ENCODE assay signal across 24 cellular contexts in the genomic region with DNA sequence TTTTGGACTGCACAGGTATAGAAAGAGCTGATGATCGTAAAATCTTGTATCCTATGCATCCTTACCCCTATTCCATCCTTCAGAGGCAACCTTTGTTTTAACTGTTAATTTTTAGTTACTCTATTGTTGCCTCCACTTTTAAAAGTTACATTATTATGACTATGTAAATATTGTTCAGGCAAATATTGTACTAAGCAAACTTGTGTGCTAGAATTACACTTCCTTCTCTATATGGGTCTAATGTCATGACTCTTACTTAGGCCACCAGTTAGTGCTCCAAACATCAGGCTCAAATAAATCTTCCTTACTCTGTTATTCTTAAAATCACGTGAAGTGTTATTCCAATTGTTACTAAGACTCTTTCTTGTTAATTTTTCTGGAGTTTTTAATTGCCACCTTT.
"Had no signal": no experiment of that assay in that cellular context is flagged by ENCODE, and none has a peak within 500 bp of the region (broad histone marks: within the 10 kb centered on the region; RNA-seq: fewer than 3 reads in every experiment).

No MANE protein-coding gene starts in this region.

- H3K4me3 ChIP-seq: coronary artery, gastroesophageal sphincter, lower lobe of right lung, spleen, testis, transverse colon, uterus had no signal

- H3K27ac Mint-ChIP-seq: activated CD4-positive, alpha-beta memory T cell treated with anti-CD3 and anti-CD28 coated beads, Interleukin-2, amount 10 ng/mL, durations not matched to agents 7 days and 5 days; activated CD4-positive, alpha-beta T cell treated with anti-CD3 and anti-CD28 coated beads, Interleukin-2, amount 10 ng/mL, durations not matched to agents 7 days and 5 days; activated naive CD4-positive, alpha-beta T cell treated with anti-CD3 and anti-CD28 coated beads for 36 hours; WTC11 had no signal

- H3K27me3 Mint-ChIP-seq: activated CD4-positive, alpha-beta memory T cell treated with anti-CD3 and anti-CD28 coated beads, Interleukin-2, amount 10 ng/mL, durations not matched to agents 7 days and 5 days; activated CD4-positive, alpha-beta T cell treated with anti-CD3 and anti-CD28 coated beads, Interleukin-2, amount 10 ng/mL, durations not matched to agents 7 days and 5 days; natural killer cell treated with Interleukin-12 subunit alpha and Interleukin-12 subunit beta and Interleukin-15 and Interleukin-18, amount 100 ng/mL, for 72 hours had no signal

- ATAC-seq: gastroesophageal sphincter; left lobe of liver; lower lobe of right lung; natural killer cell treated with Interleukin-12 subunit alpha and Interleukin-12 subunit beta and Interleukin-15 and Interleukin-18, amount 100 ng/mL, for 72 hours; right cardiac atrium; stimulated activated naive CD8-positive, alpha-beta T cell treated with anti-CD3 and anti-CD28 coated beads, Interleukin-15, Interleukin-2, amounts not matched to agents 100 U/mL and 50 U/mL, for 24 hours; WTC11 had no signal

- H3K4me3 Mint-ChIP-seq: activated CD4-positive, alpha-beta memory T cell treated with anti-CD3 and anti-CD28 coated beads, Interleukin-2, amount 10 ng/mL, durations not matched to agents 7 days and 5 days; activated CD4-positive, alpha-beta T cell treated with anti-CD3 and anti-CD28 coated beads, Interleukin-2, amount 10 ng/mL, durations not matched to agents 7 days and 5 days; activated naive CD4-positive, alpha-beta T cell treated with anti-CD3 and anti-CD28 coated beads for 36 hours; natural killer cell treated with Interleukin-12 subunit alpha and Interleukin-12 subunit beta and Interleukin-15 and Interleukin-18, amount 100 ng/mL, for 72 hours; WTC11 had no signal

- H3K4me1 Mint-ChIP-seq: activated CD4-positive, alpha-beta memory T cell treated with anti-CD3 and anti-CD28 coated beads, Interleukin-2, amount 10 ng/mL, durations not matched to agents 7 days and 5 days; activated CD4-positive, alpha-beta T cell treated with anti-CD3 and anti-CD28 coated beads, Interleukin-2, amount 10 ng/mL, durations not matched to agents 7 days and 5 days had no signal

- DNase-seq: activated CD4-positive, alpha-beta memory T cell treated with anti-CD3 and anti-CD28 coated beads, Interleukin-2, amount 10 ng/mL, durations not matched to agents 7 days and 5 days; activated CD4-positive, alpha-beta T cell treated with anti-CD3 and anti-CD28 coated beads for 1 hour; activated CD4-positive, alpha-beta T cell treated with anti-CD3 and anti-CD28 coated beads, Interleukin-2, amount 10 ng/mL, durations not matched to agents 7 days and 5 days; activated CD8-positive, alpha-beta memory T cell treated with anti-CD3 and anti-CD28 coated beads, Interleukin-2, amount 50 U/mL, for 48 hours; activated effector memory CD4-positive, alpha-beta T cell treated with anti-CD3 and anti-CD28 coated beads, Interleukin-2, amount 50 U/mL, for 16 hours; activated naive CD4-positive, alpha-beta T cell treated with anti-CD3 and anti-CD28 coated beads for 36 hours; head of caudate nucleus; hypothalamus; lower lobe of right lung; mesendoderm; posterior cingulate gyrus; right cardiac atrium; spleen; stimulated activated naive CD8-positive, alpha-beta T cell treated with anti-CD3 and anti-CD28 coated beads, Interleukin-15, Interleukin-2, amounts not matched to agents 100 U/mL and 50 U/mL, for 24 hours; SW 1271; T-helper 2 cell; testis; transverse colon; uterus had no signal

- H3K9me3 Mint-ChIP-seq: activated CD4-positive, alpha-beta memory T cell treated with anti-CD3 and anti-CD28 coated beads, Interleukin-2, amount 10 ng/mL, durations not matched to agents 7 days and 5 days; activated CD4-positive, alpha-beta T cell treated with anti-CD3 and anti-CD28 coated beads, Interleukin-2, amount 10 ng/mL, durations not matched to agents 7 days and 5 days; activated naive CD4-positive, alpha-beta T cell treated with anti-CD3 and anti-CD28 coated beads for 36 hours; natural killer cell treated with Interleukin-12 subunit alpha and Interleukin-12 subunit beta and Interleukin-15 and Interleukin-18, amount 100 ng/mL, for 72 hours; WTC11 had no signal
